1 cellular context compared by ENCODE assay signal in the genomic region with DNA sequence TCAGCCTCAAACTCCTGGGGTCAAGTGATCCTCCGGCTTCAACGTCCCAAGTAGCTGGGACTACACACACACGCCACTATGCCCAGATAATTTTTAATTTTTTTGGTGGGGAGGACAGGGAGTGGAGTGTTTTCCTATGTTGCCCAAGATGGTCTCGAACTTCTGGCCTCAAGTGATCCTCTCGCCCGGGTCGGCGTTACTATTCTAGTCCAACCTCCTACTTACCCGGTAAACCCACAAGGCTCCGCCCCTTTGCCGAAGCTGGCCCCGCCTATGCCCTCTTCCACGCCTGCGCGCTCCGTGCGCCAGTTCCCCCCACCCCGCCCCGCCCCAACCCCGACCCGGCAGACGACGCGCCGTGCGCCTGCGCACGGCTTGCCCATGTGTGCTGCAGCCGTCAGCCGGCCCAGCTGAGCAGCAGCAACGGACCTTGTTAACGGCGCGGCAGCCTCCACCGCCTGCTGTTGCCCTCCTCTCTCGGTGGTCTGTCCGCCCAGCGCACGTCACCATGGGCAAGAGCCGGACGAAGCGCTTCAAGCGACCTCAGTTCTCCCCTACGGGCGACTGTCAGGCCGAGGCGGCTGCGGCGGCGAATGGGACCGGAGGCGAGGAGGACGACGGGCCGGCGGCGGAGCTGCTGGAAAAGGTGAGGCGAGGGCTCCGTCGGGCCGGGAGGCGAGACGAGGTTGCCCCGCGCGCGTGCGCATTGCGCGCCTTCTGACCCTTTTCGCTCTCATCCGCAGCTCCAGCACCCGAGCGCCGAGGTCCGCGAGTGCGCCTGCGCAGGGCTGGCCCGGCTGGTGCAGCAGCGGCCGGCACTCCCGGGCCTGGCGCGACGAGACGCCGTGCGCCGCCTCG.
TF ChIP-seq lines count a peak whose summit lies in the region.

A gene with protein sequence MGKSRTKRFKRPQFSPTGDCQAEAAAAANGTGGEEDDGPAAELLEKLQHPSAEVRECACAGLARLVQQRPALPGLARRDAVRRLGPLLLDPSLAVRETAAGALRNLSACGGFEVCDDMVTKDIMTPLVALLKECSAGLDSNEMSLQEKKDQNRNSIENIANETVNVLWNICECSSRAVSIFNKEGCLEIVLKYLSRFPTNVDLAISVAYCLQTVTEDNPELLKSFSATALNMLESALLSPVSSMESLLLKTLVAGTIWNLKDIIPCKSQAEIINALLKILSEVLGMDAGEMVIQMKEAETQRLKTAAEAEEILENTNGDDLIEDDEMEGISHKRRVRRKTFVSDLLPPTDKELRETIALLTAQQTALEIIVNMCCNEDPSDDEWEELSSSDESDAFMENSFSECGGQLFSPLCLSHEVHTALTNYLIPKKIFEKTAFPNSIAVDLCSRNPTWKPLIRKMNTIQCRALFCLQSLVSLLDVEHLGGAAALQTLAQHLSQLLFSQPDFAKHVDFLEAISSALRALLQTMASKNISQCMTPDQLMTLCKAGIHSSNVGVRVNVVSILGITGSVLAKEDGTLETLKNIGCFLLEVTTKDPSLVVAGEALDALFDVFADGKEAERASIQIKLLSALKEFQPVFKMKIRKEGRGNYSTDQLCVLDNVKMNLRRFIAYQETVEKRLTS (plus strand): TSS at position 347 of the 858 bp plus-strand sequence. CDS start 162 bp downstream, at position 509.

TF ChIP-seq in HepG2, 621 proteins besides CTCF, POLR2A, EP300 and RAD21 (continued from another document and continues in another):
- TF ChIP-seq, protein P1, sequence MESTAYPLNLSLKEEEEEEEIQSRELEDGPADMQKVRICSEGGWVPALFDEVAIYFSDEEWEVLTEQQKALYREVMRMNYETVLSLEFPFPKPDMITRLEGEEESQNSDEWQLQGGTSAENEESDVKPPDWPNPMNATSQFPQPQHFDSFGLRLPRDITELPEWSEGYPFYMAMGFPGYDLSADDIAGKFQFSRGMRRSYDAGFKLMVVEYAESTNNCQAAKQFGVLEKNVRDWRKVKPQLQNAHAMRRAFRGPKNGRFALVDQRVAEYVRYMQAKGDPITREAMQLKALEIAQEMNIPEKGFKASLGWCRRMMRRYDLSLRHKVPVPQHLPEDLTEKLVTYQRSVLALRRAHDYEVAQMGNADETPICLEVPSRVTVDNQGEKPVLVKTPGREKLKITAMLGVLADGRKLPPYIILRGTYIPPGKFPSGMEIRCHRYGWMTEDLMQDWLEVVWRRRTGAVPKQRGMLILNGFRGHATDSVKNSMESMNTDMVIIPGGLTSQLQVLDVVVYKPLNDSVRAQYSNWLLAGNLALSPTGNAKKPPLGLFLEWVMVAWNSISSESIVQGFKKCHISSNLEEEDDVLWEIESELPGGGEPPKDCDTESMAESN (CRISPR knock-in tag; conservative IDR thresholded peaks at IDR 0.05): peak; percentile 95
- TF ChIP-seq, protein P2, sequence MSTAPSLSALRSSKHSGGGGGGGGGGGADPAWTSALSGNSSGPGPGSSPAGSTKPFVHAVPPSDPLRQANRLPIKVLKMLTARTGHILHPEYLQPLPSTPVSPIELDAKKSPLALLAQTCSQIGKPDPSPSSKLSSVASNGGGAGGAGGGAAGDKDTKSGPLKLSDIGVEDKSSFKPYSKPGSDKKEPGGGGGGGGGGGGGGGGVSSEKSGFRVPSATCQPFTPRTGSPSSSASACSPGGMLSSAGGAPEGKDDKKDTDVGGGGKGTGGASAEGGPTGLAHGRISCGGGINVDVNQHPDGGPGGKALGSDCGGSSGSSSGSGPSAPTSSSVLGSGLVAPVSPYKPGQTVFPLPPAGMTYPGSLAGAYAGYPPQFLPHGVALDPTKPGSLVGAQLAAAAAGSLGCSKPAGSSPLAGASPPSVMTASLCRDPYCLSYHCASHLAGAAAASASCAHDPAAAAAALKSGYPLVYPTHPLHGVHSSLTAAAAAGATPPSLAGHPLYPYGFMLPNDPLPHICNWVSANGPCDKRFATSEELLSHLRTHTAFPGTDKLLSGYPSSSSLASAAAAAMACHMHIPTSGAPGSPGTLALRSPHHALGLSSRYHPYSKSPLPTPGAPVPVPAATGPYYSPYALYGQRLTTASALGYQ (CRISPR knock-in tag; IDR thresholded peaks at IDR 0.05): peak; percentile 82
- TF ChIP-seq MEF2D (CRISPR knock-in tag; IDR thresholded peaks at IDR 0.05) (no peak; the same call in 1 of the 2 replicates), ARNT2 (CRISPR knock-in tag; IDR thresholded peaks at IDR 0.05; ENCODE audit: low read depth) (peak; percentile 96), DRAP1 (CRISPR knock-in tag; IDR thresholded peaks at IDR 0.05) (peak; percentile 43; the same call in 1 of the 2 replicates), KLF15 (CRISPR knock-in tag; IDR thresholded peaks at IDR 0.05; ENCODE audit: borderline replicate concordance) (0 out of 2 replicates have a peak, but pooled peaks have one; percentile 91), NKX3-1 (CRISPR knock-in tag; IDR thresholded peaks at IDR 0.05) (no peak; the same call in 1 of the 2 replicates), BCL6 (CRISPR knock-in tag; IDR thresholded peaks at IDR 0.05) (peak; percentile 48; the same call in 1 of the 2 replicates), TCF7 (IDR thresholded peaks at IDR 0.05; ENCODE audit: low read depth) (no peak), CREB3 (CRISPR knock-in tag; IDR thresholded peaks at IDR 0.05) (peak; percentile 89; the same call in 1 of the 2 replicates), ZNF142 (CRISPR knock-in tag; IDR thresholded peaks at IDR 0.05) (peak; percentile 78; the same call in 1 of the 2 replicates), SETDB1 (CRISPR knock-in tag; IDR thresholded peaks at IDR 0.05; ENCODE audit: borderline replicate concordance) (no peak), PPARG (CRISPR knock-in tag; conservative IDR thresholded peaks at IDR 0.05) (0 out of 2 replicates have a peak, but pooled peaks have one; percentile 15), HINFP (CRISPR knock-in tag; IDR thresholded peaks at IDR 0.05; ENCODE audit: low read depth) (0 out of 2 replicates have a peak, but pooled peaks have one; percentile 59), EED (CRISPR knock-in tag; IDR thresholded peaks at IDR 0.05) (no peak; the same call in 1 of the 2 replicates), KAT2B (IDR thresholded peaks at IDR 0.05; ENCODE audit: borderline replicate concordance, low read depth, low read length) (no peak), ZBTB37 (CRISPR knock-in tag; IDR thresholded peaks at IDR 0.05) (no peak), ZNF256 (CRISPR knock-in tag; conservative IDR thresholded peaks at IDR 0.05) (0 out of 2 replicates have a peak, but pooled peaks have one; percentile 20), ZNF780A (CRISPR knock-in tag; IDR thresholded peaks at IDR 0.05) (no peak), GPN1 (CRISPR knock-in tag; IDR thresholded peaks at IDR 0.05; ENCODE audit: borderline replicate concordance) (peak; percentile 89; the same call in 1 of the 2 replicates), PLRG1 (conservative IDR thresholded peaks at IDR 0.05) (no peak), REL (CRISPR knock-in tag; conservative IDR thresholded peaks at IDR 0.05) (no peak), ZNF564 (CRISPR knock-in tag; IDR thresholded peaks at IDR 0.05) (0 out of 2 replicates have a peak, but pooled peaks have one; percentile 42), HIC2 (CRISPR knock-in tag; IDR thresholded peaks at IDR 0.05; ENCODE audit: low read depth) (no peak), ZC3H13 (CRISPR knock-in tag; IDR thresholded peaks at IDR 0.05) (peak; percentile 67; the same call in 1 of the 2 replicates)
- TF ChIP-seq, protein P3, sequence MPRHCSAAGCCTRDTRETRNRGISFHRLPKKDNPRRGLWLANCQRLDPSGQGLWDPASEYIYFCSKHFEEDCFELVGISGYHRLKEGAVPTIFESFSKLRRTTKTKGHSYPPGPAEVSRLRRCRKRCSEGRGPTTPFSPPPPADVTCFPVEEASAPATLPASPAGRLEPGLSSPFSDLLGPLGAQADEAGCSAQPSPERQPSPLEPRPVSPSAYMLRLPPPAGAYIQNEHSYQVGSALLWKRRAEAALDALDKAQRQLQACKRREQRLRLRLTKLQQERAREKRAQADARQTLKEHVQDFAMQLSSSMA (CRISPR knock-in tag; IDR thresholded peaks at IDR 0.05): no peak
- TF ChIP-seq, protein P4, sequence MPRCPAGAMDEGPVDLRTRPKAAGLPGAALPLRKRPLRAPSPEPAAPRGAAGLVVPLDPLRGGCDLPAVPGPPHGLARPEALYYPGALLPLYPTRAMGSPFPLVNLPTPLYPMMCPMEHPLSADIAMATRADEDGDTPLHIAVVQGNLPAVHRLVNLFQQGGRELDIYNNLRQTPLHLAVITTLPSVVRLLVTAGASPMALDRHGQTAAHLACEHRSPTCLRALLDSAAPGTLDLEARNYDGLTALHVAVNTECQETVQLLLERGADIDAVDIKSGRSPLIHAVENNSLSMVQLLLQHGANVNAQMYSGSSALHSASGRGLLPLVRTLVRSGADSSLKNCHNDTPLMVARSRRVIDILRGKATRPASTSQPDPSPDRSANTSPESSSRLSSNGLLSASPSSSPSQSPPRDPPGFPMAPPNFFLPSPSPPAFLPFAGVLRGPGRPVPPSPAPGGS (CRISPR knock-in tag; IDR thresholded peaks at IDR 0.05): peak; percentile 66; the same call in 1 of the 2 replicates
